In genomic region chr22:30013201-30013600, GRCh38 we compare ENCODE assay signal across 7 cellular contexts.
"Had no signal": no experiment of that assay in that cellular context is flagged by ENCODE, and none has a peak within 500 bp of the region (broad histone marks: within the 10 kb centered on the region; RNA-seq: fewer than 3 reads in every experiment).

No MANE protein-coding gene starts in this region.

- H3K9me3 Mint-ChIP-seq: IgD-negative memory B cell had no signal

- H3K27ac Mint-ChIP-seq: IgD-negative memory B cell had no signal

- H3K27me3 Mint-ChIP-seq: IgD-negative memory B cell had no signal

- H3K27ac ChIP-seq: GM23248, KMS-11 had no signal

- DNase-seq: GM23248, GOT3, H7, HCEC 1CT, KBM-7 had no signal

- H3K4me2 ChIP-seq: KMS-11 had no signal

- H3K4me3 ChIP-seq: GM23248 had no signal

- H3K4me3 Mint-ChIP-seq: IgD-negative memory B cell had no signal

- H3K4me1 Mint-ChIP-seq: IgD-negative memory B cell had no signal

- H2AFZ ChIP-seq: GM23248 had no signal

- H3K9ac ChIP-seq: GM23248, KMS-11 had no signal
